ENCODE assay signal across 16 cellular contexts in the genomic region with DNA sequence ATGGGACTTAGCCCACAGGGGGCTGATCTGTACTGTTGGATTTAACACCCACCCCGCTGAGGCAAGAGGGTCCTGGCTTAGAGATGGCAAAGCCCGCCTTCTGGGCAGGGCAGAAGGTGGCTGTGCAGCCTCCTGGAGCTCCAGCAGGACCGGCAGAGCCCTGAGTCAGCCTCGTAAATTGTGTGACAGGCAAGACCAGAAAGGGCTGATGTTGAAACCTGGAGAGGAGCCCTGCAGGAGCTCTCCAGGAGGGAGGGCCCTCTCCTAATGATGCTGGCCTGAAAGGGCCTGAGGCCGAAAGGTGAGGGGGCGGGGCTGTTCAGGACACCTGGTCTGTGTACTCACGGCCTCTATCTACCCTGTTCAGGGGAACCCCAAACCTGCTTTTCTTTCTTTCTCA. TPM values are rescaled to one million over a fixed set of nuclear protein-coding genes. Genes with fewer than 3 reads are reported as not detected.
A peak's percentile ranks its signal among the peaks of the same experiment; 100 is the strongest.
DNase-seq lines count a peak whose midpoint lies in the region; FAIRE-seq and TF ChIP-seq lines count a peak whose summit lies in the region.
"Had no signal": no experiment of that assay in that cellular context is flagged by ENCODE, and none has a peak within 500 bp of the region (broad histone marks: within the 10 kb centered on the region; RNA-seq: fewer than 3 reads in every experiment).

No MANE protein-coding gene starts in this region.

- FAIRE-seq in H54 (lab: Jason Lieb, UNC): peak; percentile 33
- FAIRE-seq: H1, islet of Langerhans had no signal

- H3K4me3 ChIP-seq in NT2/D1 (ENCODE audit: insufficient read length, low read depth): no peak overlapping the region
- H3K4me3 ChIP-seq in esophagus squamous epithelium: no peak overlapping the region
- H3K4me3 ChIP-seq in stomach: no peak overlapping the region
- no peak overlapping the region for H3K4me3 ChIP-seq in colonic mucosa
- H3K4me3 ChIP-seq in WERI-Rb-1 (ENCODE audit: low read depth, low read length): no peak overlapping the region
- H3K4me3 ChIP-seq: SJCRH30, upper lobe of right lung had no signal

- H3K4me1 ChIP-seq in NT2/D1 (ENCODE audit: insufficient read depth, insufficient read length) (peaks cover 12% of the 10 kb centered on the region), esophagus squamous epithelium (peaks cover 0 to 23% (median 0%) of the 10 kb centered on the region in 3 donors), stomach (peaks cover 0 to 12% (median under 1%) of the 10 kb centered on the region in 4 donors), colonic mucosa (no peaks in the 10 kb centered on the region)
- H3K4me1 ChIP-seq: SJCRH30, upper lobe of right lung had no signal

- peaks cover 55% of the 10 kb centered on the region for H3K36me3 ChIP-seq in NT2/D1 (ENCODE audit: insufficient read depth, insufficient read length, low read length)
- peaks cover 4 to 90% (median 18%) of the 10 kb centered on the region in 3 donors for H3K36me3 ChIP-seq in esophagus squamous epithelium
- H3K36me3 ChIP-seq in stomach: peaks cover 46 to 89% (median 83%) of the 10 kb centered on the region in 4 donors
- H3K36me3 ChIP-seq in colonic mucosa: peaks cover 28% of the 10 kb centered on the region
- peaks cover 96% of the 10 kb centered on the region for H3K36me3 ChIP-seq in WERI-Rb-1
- H3K36me3 ChIP-seq: SJCRH30 had no signal

- peak overlapping the region; percentile 26 for H3K9ac ChIP-seq in NT2/D1 (ENCODE audit: insufficient read length, low read depth)
- no peak overlapping the region for H3K9ac ChIP-seq in colonic mucosa (ENCODE audit: low read depth in 2 of 2, low read length in 2 of 2)

- DNase-seq in A172 (ENCODE audit: low spot score): peak; percentile 79
- peak; percentile 98 for DNase-seq in H54 (ENCODE audit: insufficient read length, low spot score)
- no peak for DNase-seq in NT2/D1 (ENCODE audit: low read depth, low spot score)
- DNase-seq in esophagus squamous epithelium (lab: John Stamatoyannopoulos, UW): no peak
- DNase-seq in stomach: no peak
- DNase-seq in colonic mucosa: no peak
- DNase-seq in WERI-Rb-1: no peak
- no peak for DNase-seq in amygdala (lab: John Stamatoyannopoulos, UW)
- DNase-seq: DMS79, foreskin melanocyte, NCI-H1436, NCI-H510A treated with DMSO at 0.1 percent for 48 hours, SJCRH30, upper lobe of right lung had no signal

- no peak for TF ChIP-seq EP300 in stomach (IDR thresholded peaks at IDR 0.05)

- no peaks in the 10 kb centered on the region for H3K27me3 ChIP-seq in NT2/D1 (ENCODE audit: insufficient read depth, insufficient read length)
- H3K27me3 ChIP-seq in esophagus squamous epithelium: no peaks in the 10 kb centered on the region
- H3K27me3 ChIP-seq in stomach: no peaks in the 10 kb centered on the region
- H3K27me3 ChIP-seq in colonic mucosa: no peaks in the 10 kb centered on the region
- no peaks in the 10 kb centered on the region for H3K27me3 ChIP-seq in WERI-Rb-1 (ENCODE audit: insufficient read depth, low read depth, severe bottlenecking)
- H3K27me3 ChIP-seq: upper lobe of right lung had no signal

- no peaks in the 10 kb centered on the region for H3K9me3 ChIP-seq in NT2/D1 (ENCODE audit: insufficient read depth, low read length)
- no peaks in the 10 kb centered on the region for H3K9me3 ChIP-seq in esophagus squamous epithelium
- H3K9me3 ChIP-seq in stomach: no peaks in the 10 kb centered on the region
- no peaks in the 10 kb centered on the region for H3K9me3 ChIP-seq in colonic mucosa
- no peaks in the 10 kb centered on the region for H3K9me3 ChIP-seq in WERI-Rb-1 (ENCODE audit: severe bottlenecking)
- H3K9me3 ChIP-seq: SJCRH30, upper lobe of right lung had no signal

- no peak for TF ChIP-seq POLR2A in H54 (IDR thresholded peaks at IDR 0.05; ENCODE audit: low read depth, low read length)
- TF ChIP-seq POLR2A in esophagus squamous epithelium (IDR thresholded peaks at IDR 0.05): no peak
- TF ChIP-seq POLR2A in stomach (IDR thresholded peaks at IDR 0.05): no peak

- TF ChIP-seq CTCF in esophagus squamous epithelium (IDR thresholded peaks at IDR 0.05) (no peak), stomach (IDR thresholded peaks at IDR 0.05) (no peak), colonic mucosa (IDR thresholded peaks at IDR 0.05) (no peak), WERI-Rb-1 (IDR thresholded peaks at IDR 0.05; ENCODE audit: low read depth, low read length) (no peak)

- 20% methylated on average over 1 of the region's 7 CpGs; no CpG with 5 or more reads in 1 of the 2 donors for WGBS in esophagus squamous epithelium, 2 donors
- 71 to 84% (median 79%) methylated on average over 7 of the region's 7 CpGs for WGBS in stomach, 5 donors

- H3K27ac ChIP-seq in esophagus squamous epithelium: peak overlapping the region in 3 of 4 donors; percentile 9 to 57 (median 50)
- H3K27ac ChIP-seq in stomach: peak overlapping the region in 1 of 5 donors; percentile 7
- no peak overlapping the region for H3K27ac ChIP-seq in colonic mucosa
- H3K27ac ChIP-seq in WERI-Rb-1: no peak overlapping the region
- H3K27ac ChIP-seq: SJCRH30, upper lobe of right lung had no signal

- intact Hi-C loops in esophagus squamous epithelium (cut with DNase I): no loop called here
- intact Hi-C loops in stomach (cut with DNase I; ENCODE audit: low total_unique reads): no loop called here
- intact Hi-C loops in colonic mucosa (cut with DNase I): no loop called here

RNA-seq across cellular contexts. Expression of gene MYO15B, which starts 22.5 kb away (rescaled TPM):
- total RNA-seq in A172 (2014; rRNA removed; shearing (Covaris generic)): 7.1 and 9.6 TPM in 2 replicates
- total RNA-seq in esophagus squamous epithelium (10 to 100 TPM in 2 of 4 donors, 1 to 10 TPM in 2; 6.3 to 60.7 (median 10.4) TPM), stomach (100 to 1,000 TPM; 138 to 515 (median 186) TPM), colonic mucosa (100 to 1,000 TPM; 210 to 462 TPM)
- polyA plus RNA-seq in stomach: 10 to 100 TPM; 67.7 to 82.3 (median 68.5) TPM

RNA-seq across cellular contexts. Expression of gene LLGL2, which starts 39.6 kb away (rescaled TPM):
- total RNA-seq in A172 (2014; rRNA removed; shearing (Covaris generic)): 1.6 and 4.0 TPM in 2 replicates
- total RNA-seq in esophagus squamous epithelium (100 to 1,000 TPM in 1 of 4 donors, 10 to 100 TPM in 3; 40.0 to 101 (median 67.3) TPM), stomach (100 to 1,000 TPM in 4 of 5 donors, 10 to 100 TPM in 1; 72.3 to 565 (median 165) TPM), colonic mucosa (100 to 1,000 TPM; 401 to 497 TPM)
- polyA plus RNA-seq in stomach: 100 to 1,000 TPM; 144 to 199 (median 184) TPM
- total RNA-seq: SJCRH30 had no signal

RNA-seq across cellular contexts. Expression of gene TSEN54, which starts 48.7 kb away (rescaled TPM):
- 43.9 and 48.6 TPM in 2 replicates for total RNA-seq in A172 (2014; rRNA removed; shearing (Covaris generic))
- total RNA-seq in esophagus squamous epithelium (10 to 100 TPM; 18.3 to 33.2 (median 23.1) TPM), stomach (100 to 1,000 TPM in 2 of 5 donors, 10 to 100 TPM in 3; 13.2 to 219 (median 48.1) TPM), colonic mucosa (10 to 100 TPM; 29.7 to 50.7 TPM)
- 10 to 100 TPM; 20.8 to 49.7 (median 36.2) TPM for polyA plus RNA-seq in stomach

RNA-seq across cellular contexts. Expression of gene CASKIN2, which starts 49.7 kb away (rescaled TPM):
- total RNA-seq in A172 (2014; rRNA removed; shearing (Covaris generic)): 8.4 and 10.8 TPM in 2 replicates
- total RNA-seq in esophagus squamous epithelium (10 to 100 TPM in 3 of 4 donors, 1 to 10 TPM in 1; 9.5 to 12.2 (median 10.4) TPM), stomach (10 to 100 TPM in 4 of 5 donors, 1 to 10 TPM in 1; 9.0 to 27.4 (median 15.6) TPM), colonic mucosa (10 to 100 TPM; 26.5 to 28.6 TPM)
- 1 to 10 TPM; 5.4 to 9.3 (median 8.8) TPM for polyA plus RNA-seq in stomach

Comparison
In these comparisons a context has a peak if more than half of its experiments do, and no peak if none do; other contexts are left out.
1. DNase-seq: peak in A172 (single experiment) and H54 (single experiment); none in NT2/D1 (single experiment), esophagus squamous epithelium (single experiment), stomach (single experiment), colonic mucosa (single experiment), WERI-Rb-1 (single experiment) and amygdala (0 of 56).
2. H3K27ac ChIP-seq: peak in esophagus squamous epithelium (3 of 4); none in colonic mucosa (single experiment) and WERI-Rb-1 (single experiment).